In genomic region chr3:135513106-135514063, GRCh38 we compare ENCODE assay signal across 8 cellular contexts.
DNase-seq lines count a peak whose midpoint lies in the region; TF ChIP-seq lines count a peak whose summit lies in the region.

No MANE protein-coding gene starts in this region.

- H3K4me1 ChIP-seq in BE2C = no peaks in the 10 kb centered on the region

- no peaks in the 10 kb centered on the region for H3K36me3 ChIP-seq in BE2C

- H3K9me3 ChIP-seq in BE2C = no peaks in the 10 kb centered on the region

- TF ChIP-seq CTCF in BE2C (IDR thresholded peaks at IDR 0.05; ENCODE audit: low read depth, low read length) (no peak), fibroblast of villous mesenchyme (IDR thresholded peaks at IDR 0.05; ENCODE audit: insufficient read depth, low read depth, low read length) (no peak), mesothelial cell of epicardium (IDR thresholded peaks at IDR 0.05; ENCODE audit: unreplicated experiment) (no peak)

- H3K36me3 Mint-ChIP-seq in mesothelial cell of epicardium = no peaks in the 10 kb centered on the region

- H3K27ac Mint-ChIP-seq in mesothelial cell of epicardium = no peak overlapping the region

- peaks cover 7% of the 10 kb centered on the region for H3K27me3 ChIP-seq in BE2C

- H3K4me3 Mint-ChIP-seq in mesothelial cell of epicardium = no peak overlapping the region

- peaks cover 4% of the 10 kb centered on the region for H3K27me3 Mint-ChIP-seq in mesothelial cell of epicardium (ENCODE audit: low read depth)

- H3K4me3 ChIP-seq in BE2C (ENCODE audit: low read depth, low read length) (no peak overlapping the region), fibroblast of villous mesenchyme (ENCODE audit: low read depth, low read length) (no peak overlapping the region)

- peaks cover 12% of the 10 kb centered on the region for H3K9me3 Mint-ChIP-seq in mesothelial cell of epicardium

- DNase-seq in BE2C (peak; percentile 38), HK-2 (ENCODE audit: unreplicated experiment) (peak; percentile 61), SK-MEL-5 (ENCODE audit: low read depth, low spot score) (peak; percentile 85), fibroblast of villous mesenchyme (ENCODE audit: low read depth) (peak; percentile 80), GM19240 (ENCODE audit: insufficient read length, low spot score) (no peak), GOT3 (lab: John Stamatoyannopoulos, UW) (no peak), mesothelial cell of epicardium (ENCODE audit: low spot score in 2 of 2, unreplicated experiment in 2 of 2) (no peak)
- DNase-seq in central memory CD4-positive, alpha-beta T cell = no peak

- in situ Hi-C loops in SK-MEL-5 (cut with HindIII; ENCODE audit: low pct_unique_long_range_greater_than_20kb, low sequenced_read_pairs) = no loop called here

- H3K4me1 Mint-ChIP-seq in mesothelial cell of epicardium = peaks cover 4% of the 10 kb centered on the region

Comparison
In these comparisons a context has a peak if more than half of its experiments do, and no peak if none do; other contexts are left out.
1. DNase-seq: peak in BE2C (single experiment), HK-2 (single experiment), SK-MEL-5 (single experiment) and fibroblast of villous mesenchyme (single experiment); none in GM19240 (single experiment), central memory CD4-positive, alpha-beta T cell (single experiment), GOT3 (single experiment) and mesothelial cell of epicardium (0 of 2).